ENCODE assay signal across 17 cellular contexts in genomic region chr18:13387856-13388548, GRCh38.
DNase-seq lines count a peak whose midpoint lies in the region; ATAC-seq, FAIRE-seq and TF ChIP-seq lines count a peak whose summit lies in the region.
"Had no signal": no experiment of that assay in that cellular context is flagged by ENCODE, and none has a peak within 500 bp of the region (broad histone marks: within the 10 kb centered on the region; RNA-seq: fewer than 3 reads in every experiment).

No MANE protein-coding gene starts in this region.

- TF ChIP-seq CTCF in astrocyte (IDR thresholded peaks at IDR 0.05; ENCODE audit: insufficient read depth, low read depth, low read length) (no peak), lower lobe of right lung (IDR thresholded peaks at IDR 0.05) (no peak), testis (IDR thresholded peaks at IDR 0.05) (no peak)

- peaks cover 2% of the 10 kb centered on the region for H3K9me3 Mint-ChIP-seq in astrocyte (ENCODE audit: unreplicated experiment)
- H3K9me3 Mint-ChIP-seq in stimulated activated naive CD8-positive, alpha-beta T cell treated with anti-CD3 and anti-CD28 coated beads, Interleukin-15, amount 100 ng/mL, for 72 hours, result peaks cover 0 to 5% of the 10 kb centered on the region in 2 donors
- H3K9me3 Mint-ChIP-seq: brain, neural progenitor cell had no signal

- H3K27me3 ChIP-seq in astrocyte (ENCODE audit: insufficient read depth, low read length) (no peaks in the 10 kb centered on the region), lower lobe of right lung (ENCODE audit: low read depth) (no peaks in the 10 kb centered on the region), testis (no peaks in the 10 kb centered on the region)
- H3K27me3 ChIP-seq: neural progenitor cell had no signal

- peak; percentile 60 for DNase-seq in cardiac septum (ENCODE audit: low spot score)
- DNase-seq in Right ventricle myocardium superior, result no peak
- DNase-seq in astrocyte (ENCODE audit: low read depth), result peak; percentile 76
- no peak for DNase-seq in lower lobe of right lung
- no peak for DNase-seq in effector CD4-positive, alpha-beta T cell
- DNase-seq in stimulated activated naive CD8-positive, alpha-beta T cell treated with anti-CD3 and anti-CD28 coated beads, Interleukin-15, amount 100 ng/mL, for 72 hours, result no peak
- DNase-seq in testis, result no peak
- DNase-seq: activated CD4-positive, alpha-beta T cell treated with anti-CD3 and anti-CD28 coated beads for 48 hours; DND-41; NCI-H1930; NCI-H774; T-helper 9 cell had no signal

- no peak overlapping the region for H3K9ac ChIP-seq in astrocyte (ENCODE audit: low read length)
- H3K9ac ChIP-seq: KMS-11, neural progenitor cell had no signal

- H4K20me1 ChIP-seq in astrocyte (ENCODE audit: insufficient read depth, low read length), result no peaks in the 10 kb centered on the region

- peak overlapping the region; percentile 37 for H3K4me2 ChIP-seq in astrocyte (ENCODE audit: low read length)
- H3K4me2 ChIP-seq: KMS-11, neural progenitor cell had no signal

- H3K27me3 Mint-ChIP-seq in astrocyte (ENCODE audit: low read depth, unreplicated experiment), result no peaks in the 10 kb centered on the region
- H3K27me3 Mint-ChIP-seq in stimulated activated naive CD8-positive, alpha-beta T cell treated with anti-CD3 and anti-CD28 coated beads, Interleukin-15, amount 100 ng/mL, for 72 hours, result no peaks in the 10 kb centered on the region

- no peak for ATAC-seq in Right ventricle myocardium superior (ENCODE audit: poor library complexity)
- no peak for ATAC-seq in lower lobe of right lung
- ATAC-seq in stimulated activated naive CD8-positive, alpha-beta T cell treated with anti-CD3 and anti-CD28 coated beads, Interleukin-15, amount 100 ng/mL, for 72 hours, result no peak
- ATAC-seq in GM21717 (IDR thresholded peaks at IDR 0.05; ENCODE audit: unreplicated experiment), result no peak

- FAIRE-seq in astrocyte (lab: Jason Lieb, UNC), result peak; percentile 34

- H2AFZ ChIP-seq in astrocyte (ENCODE audit: low read depth, low read length), result peak overlapping the region; percentile 51
- H2AFZ ChIP-seq: neural progenitor cell had no signal

- H3K36me3 ChIP-seq in astrocyte (ENCODE audit: insufficient read depth, low read length) (no peaks in the 10 kb centered on the region), lower lobe of right lung (no peaks in the 10 kb centered on the region), testis (ENCODE audit: low read depth, missing control alignments) (no peaks in the 10 kb centered on the region)
- H3K36me3 ChIP-seq: neural progenitor cell had no signal

- H3K9me3 ChIP-seq in astrocyte (ENCODE audit: insufficient read depth, low read depth, low read length) (no peaks in the 10 kb centered on the region), lower lobe of right lung (no peaks in the 10 kb centered on the region), testis (no peaks in the 10 kb centered on the region)

- H3K4me3 ChIP-seq in astrocyte (ENCODE audit: insufficient read depth, low read depth, low read length) (no peak overlapping the region), lower lobe of right lung (no peak overlapping the region), testis (no peak overlapping the region)
- H3K4me3 ChIP-seq: neural progenitor cell, skin epidermis had no signal

- no peak for TF ChIP-seq POLR2A in testis (IDR thresholded peaks at IDR 0.05)

- H3K27ac ChIP-seq in astrocyte (ENCODE audit: low read depth, low read length) (no peak overlapping the region), lower lobe of right lung (peak overlapping the region; percentile 18), testis (no peak overlapping the region)
- H3K27ac ChIP-seq: KMS-11, neural progenitor cell had no signal

- H3K79me2 ChIP-seq in astrocyte (ENCODE audit: insufficient read depth, low read length), result no peaks in the 10 kb centered on the region

- H3K36me3 Mint-ChIP-seq in astrocyte (ENCODE audit: low read depth, unreplicated experiment), result peaks cover 6% of the 10 kb centered on the region
- H3K36me3 Mint-ChIP-seq: brain, neural progenitor cell had no signal

- WGBS in testis, 2 donors, result 85 to 90% methylated on average over 13 of the region's 13 CpGs

- H3K4me3 Mint-ChIP-seq in astrocyte (ENCODE audit: unreplicated experiment), result no peak overlapping the region
- no peak overlapping the region for H3K4me3 Mint-ChIP-seq in stimulated activated naive CD8-positive, alpha-beta T cell treated with anti-CD3 and anti-CD28 coated beads, Interleukin-15, amount 100 ng/mL, for 72 hours
- H3K4me3 Mint-ChIP-seq: neural progenitor cell had no signal

- intact Hi-C loops in cardiac septum (cut with DNase I) (no loop called here), Right ventricle myocardium superior (cut with DNase I) (no loop called here), lower lobe of right lung (cut with DNase I) (no loop called here), testis (cut with DNase I; ENCODE audit: low total_unique reads) (no loop called here)

- peak overlapping the region; percentile 2 for H3K27ac Mint-ChIP-seq in astrocyte (ENCODE audit: unreplicated experiment)
- no peak overlapping the region for H3K27ac Mint-ChIP-seq in stimulated activated naive CD8-positive, alpha-beta T cell treated with anti-CD3 and anti-CD28 coated beads, Interleukin-15, amount 100 ng/mL, for 72 hours
- H3K27ac Mint-ChIP-seq: neural progenitor cell had no signal

- H3K4me1 ChIP-seq in astrocyte (ENCODE audit: insufficient read depth, low read length) (peaks cover 9% of the 10 kb centered on the region), lower lobe of right lung (peaks cover 17% of the 10 kb centered on the region), testis (no peaks in the 10 kb centered on the region)
- H3K4me1 ChIP-seq: neural progenitor cell had no signal

- H3K4me1 Mint-ChIP-seq in astrocyte (ENCODE audit: low read depth, unreplicated experiment), result peaks cover 7% of the 10 kb centered on the region
- H3K4me1 Mint-ChIP-seq in stimulated activated naive CD8-positive, alpha-beta T cell treated with anti-CD3 and anti-CD28 coated beads, Interleukin-15, amount 100 ng/mL, for 72 hours, result peaks cover 23% of the 10 kb centered on the region

Comparison
In these comparisons a context has a peak if more than half of its experiments do, and no peak if none do; other contexts are left out.
1. DNase-seq: peak in cardiac septum (single experiment) and astrocyte (single experiment); none in Right ventricle myocardium superior (single experiment), lower lobe of right lung (single experiment), effector CD4-positive, alpha-beta T cell (single experiment), stimulated activated naive CD8-positive, alpha-beta T cell treated with anti-CD3 and anti-CD28 coated beads, Interleukin-15, amount 100 ng/mL, for 72 hours (0 of 2) and testis (single experiment).